ENCODE assay signal across 10 cellular contexts in the genomic region with DNA sequence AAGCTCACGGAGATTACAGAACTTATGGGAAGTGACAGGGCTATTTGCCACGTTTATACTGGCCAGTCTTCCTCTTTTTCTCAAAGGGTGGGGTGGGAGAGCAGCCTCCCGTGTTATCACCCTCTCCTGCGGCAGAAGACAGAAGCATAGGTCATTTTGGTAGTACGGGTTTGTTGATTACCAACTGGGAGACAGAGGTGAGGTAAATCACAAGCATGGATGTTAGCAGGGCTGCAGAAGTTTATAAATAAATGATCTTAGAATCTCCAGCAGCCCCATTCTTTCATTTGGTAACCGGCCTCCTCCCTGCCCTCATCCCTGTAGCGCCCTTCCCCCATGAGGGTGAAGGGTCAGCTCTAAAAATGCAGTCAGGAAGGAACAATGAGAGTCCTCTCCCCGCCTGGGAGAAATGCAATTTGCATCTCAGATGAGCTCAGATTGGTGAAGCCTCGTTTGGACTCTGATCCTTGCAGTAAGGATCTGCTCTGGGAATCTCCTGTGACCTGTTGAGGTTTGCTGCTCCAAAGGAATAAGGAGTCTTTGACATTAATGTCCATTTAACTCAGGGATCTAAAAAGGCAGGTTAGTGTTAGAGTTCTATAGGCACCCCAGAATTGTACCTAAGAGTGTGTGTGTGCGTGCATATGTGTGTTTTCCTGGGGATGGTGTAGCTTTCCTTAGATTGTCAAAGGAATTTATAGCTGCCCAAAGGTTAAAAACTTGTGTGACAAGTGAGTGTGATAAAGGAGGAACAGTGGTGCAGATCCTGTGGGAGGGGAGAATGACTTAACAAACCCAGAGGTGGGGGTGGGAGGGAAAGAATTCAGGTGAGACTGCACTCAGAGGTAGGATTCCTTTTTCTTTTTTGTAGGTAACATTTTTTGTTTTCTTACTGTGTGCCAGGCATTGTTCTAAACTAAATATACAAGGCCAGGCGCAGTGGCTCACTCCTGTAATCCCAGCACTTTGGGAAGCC. TPM values are rescaled to one million over a fixed set of nuclear protein-coding genes. Genes with fewer than 3 reads are reported as not detected.
DNase-seq lines count a peak whose midpoint lies in the region; ATAC-seq, FAIRE-seq and TF ChIP-seq lines count a peak whose summit lies in the region.
"Had no signal": no experiment of that assay in that cellular context is flagged by ENCODE, and none has a peak within 500 bp of the region (broad histone marks: within the 10 kb centered on the region; RNA-seq: fewer than 3 reads in every experiment).

No MANE protein-coding gene starts in this region.

- ATAC-seq in K562 (peak; percentile 79), HG03460 (IDR thresholded peaks at IDR 0.05; ENCODE audit: unreplicated experiment) (no peak)
- ATAC-seq: activated CD8-positive, alpha-beta T cell treated with anti-CD3 and anti-CD28 coated beads for 36 hours had no signal

- no peak for TF ChIP-seq POLR2A in K562 (conservative IDR thresholded peaks at IDR 0.05)

- CTCF ChIA-PET in K562 (lab: Yijun Ruan, JAX; ENCODE audit: low intra/inter-chr PET ratio) = no interaction called here

- no peaks in the 10 kb centered on the region for H3K79me2 ChIP-seq in K562 (ENCODE audit: control insufficient read depth, insufficient read depth, low read length)
- no peaks in the 10 kb centered on the region for H3K79me2 ChIP-seq in Karpas-422 (ENCODE audit: low read length)

- in situ Hi-C loops in K562 (cut with MboI) = no loop called here

- H3K9me1 ChIP-seq in K562 (ENCODE audit: control insufficient read depth, insufficient read depth, low read length) = no peaks in the 10 kb centered on the region

- WGBS in K562 (ENCODE audit: insufficient coverage, low coverage, missing lambda C conversion rate) = 10% methylated on average over 11 of the region's 11 CpGs

- H3K9ac ChIP-seq in K562 (ENCODE audit: insufficient read depth in 1 of 2, low read depth in 2 of 2, low read length in 2 of 2) = peak overlapping the region in 1 of 2 experiments; percentile 1; a peak in 2 of 4 replicates
- peak overlapping the region; percentile 66 to 69 (median 69) for H3K9ac ChIP-seq in skeletal muscle tissue (ENCODE audit: low read depth in 1 of 3, low read length in 3 of 3)
- no peak overlapping the region for H3K9ac ChIP-seq in Karpas-422 (ENCODE audit: low read length)

- H3K4me2 ChIP-seq in K562 (ENCODE audit: insufficient read depth, low read length) = peak overlapping the region; percentile 36
- no peak overlapping the region for H3K4me2 ChIP-seq in Karpas-422 (ENCODE audit: low read depth, low read length, poor library complexity, severe bottlenecking)

- H3K4me1 ChIP-seq in K562 (replicated peaks in 1 of 2; ENCODE audit: control insufficient read depth in 2 of 2, insufficient read depth in 2 of 2, low read length in 2 of 2) (peaks cover 8 to 11% of the 10 kb centered on the region in 2 experiments), skeletal muscle tissue (ENCODE audit: control insufficient read depth in 3 of 3, insufficient read depth in 3 of 3, low read length in 3 of 3) (peaks cover 9 to 16% (median 13%) of the 10 kb centered on the region in 3 donors), Karpas-422 (ENCODE audit: low read length) (no peaks in the 10 kb centered on the region)

- FAIRE-seq in K562 (lab: Jason Lieb, UNC) = peak; percentile 35

- H4K20me1 ChIP-seq in K562 (replicated peaks; ENCODE audit: control insufficient read depth, insufficient read depth, low read length) (no peaks in the 10 kb centered on the region), Karpas-422 (ENCODE audit: insufficient read depth, low read depth, low read length) (no peaks in the 10 kb centered on the region)

- BruUV-seq in K562 (replicated peaks; lab: Mats Ljungman, UMichigan) = no TSS peak

- no peaks in the 10 kb centered on the region for H3K27me3 ChIP-seq in K562 (ENCODE audit: control insufficient read depth in 2 of 2, insufficient read depth in 2 of 2, low read length in 2 of 2)
- no peaks in the 10 kb centered on the region for H3K27me3 ChIP-seq in skeletal muscle tissue (ENCODE audit: control insufficient read depth in 3 of 3, insufficient read depth in 3 of 3, low read length in 3 of 3)
- no peaks in the 10 kb centered on the region for H3K27me3 ChIP-seq in Karpas-422 (ENCODE audit: low read length)

- H3K27ac ChIP-seq in K562 (ENCODE audit: extremely low read depth, low read depth, low read length) (no peak overlapping the region), skeletal muscle tissue (ENCODE audit: low read depth, low read length) (peak overlapping the region; percentile 32), Karpas-422 (ENCODE audit: low read length) (no peak overlapping the region)

- no peak for TF ChIP-seq CTCF in K562 (IDR thresholded peaks at IDR 0.05 in 2 of 3, conservative IDR thresholded peaks at IDR 0.05 in 1 of 3; ENCODE audit: insufficient read depth in 2 of 3, low read depth in 1 of 3, low read length in 3 of 3)

- H2AFZ ChIP-seq in K562 (ENCODE audit: low read depth, low read length) (peak overlapping the region; percentile 74), Karpas-422 (ENCODE audit: low read length) (no peak overlapping the region)

- POLR2A ChIA-PET in K562 (lab: Yijun Ruan, JAX) = no interaction called here

- intact Hi-C loops in K562 (cut with micrococcal nuclease) = no loop called here

- peak; percentile 78 for DNase-seq in LoVo (ENCODE audit: low spot score)
- DNase-seq in K562 (ENCODE audit: extremely low read depth in 1 of 4, low spot score in 3 of 4) = peak in 2 of 4 experiments; percentile 20 to 45
- peak; percentile 16 for DNase-seq in iris pigment epithelial cell (ENCODE audit: low read depth)
- DNase-seq in stimulated activated CD4-positive, alpha-beta T cell treated with anti-CD3 and anti-CD28 coated beads, Interleukin-2, amount 100 ng/mL, for 48 hours = no peak
- DNase-seq in NCI-H2081 (lab: John Stamatoyannopoulos, UW) = no peak
- no peak for DNase-seq in Karpas-422
- DNase-seq: activated CD8-positive, alpha-beta T cell treated with anti-CD3 and anti-CD28 coated beads for 36 hours; stimulated activated CD4-positive, alpha-beta T cell treated with anti-CD3 and anti-CD28 coated beads, Interleukin-2, amount 100 ng/mL, for 24 hours had no signal

- TF ChIP-seq EP300 in K562 (IDR thresholded peaks at IDR 0.05; ENCODE audit: low read length) = no peak

- TF ChIP-seq RAD21 in K562 (CRISPR knock-in tag; conservative IDR thresholded peaks at IDR 0.05 in 1 of 2, IDR thresholded peaks at IDR 0.05 in 1 of 2) = no peak

- H3K9me3 ChIP-seq in K562 (replicated peaks; ENCODE audit: control insufficient read depth, insufficient read depth, low read depth, low read length) (no peaks in the 10 kb centered on the region), skeletal muscle tissue (ENCODE audit: control insufficient read depth in 3 of 3, low read length in 3 of 3) (no peaks in the 10 kb centered on the region), Karpas-422 (ENCODE audit: low read length) (no peaks in the 10 kb centered on the region)

- no peaks in the 10 kb centered on the region for H3K9me2 ChIP-seq in Karpas-422 (replicated peaks; ENCODE audit: insufficient read depth, low read length)

- H3K36me3 ChIP-seq in K562 (ENCODE audit: control insufficient read depth, insufficient read depth, low read length) (no peaks in the 10 kb centered on the region), skeletal muscle tissue (ENCODE audit: control insufficient read depth in 3 of 3, insufficient read depth in 3 of 3, low read length in 3 of 3) (no peaks in the 10 kb centered on the region), Karpas-422 (ENCODE audit: insufficient read depth, low read length) (no peaks in the 10 kb centered on the region)

- no peak overlapping the region for H3K4me3 ChIP-seq in K562
- H3K4me3 ChIP-seq in skeletal muscle tissue (ENCODE audit: low read length in 3 of 3) = peak overlapping the region; percentile 36 to 77 (median 63)
- no peak overlapping the region for H3K4me3 ChIP-seq in Karpas-422 (ENCODE audit: low read length)

TF ChIP-seq in K562, 482 proteins besides CTCF, POLR2A, EP300 and RAD21 (continues in another document):
- TF ChIP-seq NR2C2 (CRISPR knock-in tag; IDR thresholded peaks at IDR 0.05) (no peak), NR2C2 (tag; IDR thresholded peaks at IDR 0.05) (peak; percentile 88)

RNA-seq across cellular contexts. Expression of a gene that starts 45.0 kb away (rescaled TPM):
- 40.4 and 89.7 TPM in 2 replicates for total RNA-seq in K562 (2011; cell fraction: chromatin; rRNA removed; ENCODE audit: low replicate concordance)
- 29.2 and 31.7 TPM in 2 replicates for total RNA-seq in K562 (2011; cell fraction: nucleolus; rRNA removed)
- 62.3 and 112 TPM in 2 replicates for total RNA-seq in K562 (2011; cell fraction: nucleoplasm; rRNA removed)
- 57.6 and 73.2 TPM in 2 replicates for total RNA-seq in K562 (2014; rRNA removed)
- total RNA-seq in K562 (2014; rRNA removed; fragmentation: Illumina TruSeq; extraction: Trizol) = 118 and 135 TPM in 2 replicates
- 75.4 and 94.6 TPM in 2 replicates for total RNA-seq in K562 (2015; rRNA removed; fragmentation: Illumina TruSeq; extraction: Trizol)
- 99.3 and 110 TPM in 2 replicates for total RNA-seq in K562 (2021)
- polyA plus RNA-seq in K562 (2011; rRNA removed) = 83.8 and 100 TPM in 2 replicates
- 17.5 and 41.7 TPM in 2 replicates for polyA plus RNA-seq in K562 (2011; cell fraction: cytosol; rRNA removed)
- polyA plus RNA-seq in K562 (2011; cell fraction: nucleus; rRNA removed) = 24.2 and 26.2 TPM in 2 replicates
- 45.8 and 57.9 TPM in 2 replicates for polyA plus RNA-seq in K562 (2012)
- 157 and 185 TPM in 2 replicates for polyA plus RNA-seq in K562 (2014; fragmentation: Illumina TruSeq; extraction: Trizol)
- 100 to 1,000 TPM; 141 to 165 TPM for polyA plus RNA-seq in K562 (2014; fragmentation: Nextera tagmentation; extraction: Ambion mirVana)
- 76.8 and 105 TPM in 2 replicates for polyA plus RNA-seq in K562 (2014; rRNA removed)
- polyA minus RNA-seq in K562 (2011; rRNA and poly(A)+ RNA removed) = 70.8 and 77.5 TPM in 2 replicates
- polyA minus RNA-seq in K562 (2011; cell fraction: cytosol; rRNA and poly(A)+ RNA removed) = 42.1 and 62.9 TPM in 2 replicates
- polyA minus RNA-seq in K562 (2011; cell fraction: nucleus; rRNA and poly(A)+ RNA removed) = 29.1 and 38.5 TPM in 2 replicates
- total RNA-seq in skeletal muscle tissue = 17.7 TPM
- 73.7 and 117 TPM in 2 replicates for total RNA-seq in Karpas-422 (2014; rRNA removed; shearing (Covaris generic); ENCODE audit: low replicate concordance)

Comparison
In these comparisons a context has a peak if more than half of its experiments do, and no peak if none do; other contexts are left out.
1. DNase-seq: peak in LoVo (single experiment) and iris pigment epithelial cell (single experiment); none in stimulated activated CD4-positive, alpha-beta T cell treated with anti-CD3 and anti-CD28 coated beads, Interleukin-2, amount 100 ng/mL, for 48 hours (0 of 2), NCI-H2081 (0 of 2) and Karpas-422 (single experiment).
2. H3K4me3 ChIP-seq: peak in skeletal muscle tissue (3 of 3); none in K562 (single experiment) and Karpas-422 (single experiment).